In genomic region chr2:15334650-15335326, GRCh38 we compare ENCODE assay signal across 14 cellular contexts.
A peak's percentile ranks its signal among the peaks of the same experiment; 100 is the strongest.
DNase-seq lines count a peak whose midpoint lies in the region; ATAC-seq and TF ChIP-seq lines count a peak whose summit lies in the region.
"Had no signal": no experiment of that assay in that cellular context is flagged by ENCODE, and none has a peak within 500 bp of the region (broad histone marks: within the 10 kb centered on the region; RNA-seq: fewer than 3 reads in every experiment).

No MANE protein-coding gene starts in this region.

- peaks cover 2% of the 10 kb centered on the region; the same call in 1 of the 2 replicates for H3F3A ChIP-seq in Loucy (ENCODE audit: low read depth)

- H3K9me3 ChIP-seq in Loucy (ENCODE audit: insufficient read depth, low read depth, low read length): no peaks in the 10 kb centered on the region
- no peaks in the 10 kb centered on the region for H3K9me3 ChIP-seq in fibroblast of lung (ENCODE audit: control insufficient read depth, insufficient read depth, low read depth, low read length)
- H3K9me3 ChIP-seq: mucosa of descending colon had no signal

- ATAC-seq in effector memory CD8-positive, alpha-beta T cell (replicated peaks): no peak
- no peak for ATAC-seq in GM18861 (IDR thresholded peaks at IDR 0.05; ENCODE audit: unreplicated experiment)
- ATAC-seq: mucosa of descending colon had no signal

- H3K4me2 ChIP-seq in Loucy (ENCODE audit: low read depth, low read length, poor library complexity, severe bottlenecking): peak overlapping the region; percentile 43
- no peak overlapping the region for H3K4me2 ChIP-seq in fibroblast of lung (ENCODE audit: extremely low read depth, insufficient read depth, low read length)

- no peak overlapping the region for H3K9ac ChIP-seq in Loucy (ENCODE audit: low read depth, low read length, poor library complexity, severe bottlenecking)
- no peak overlapping the region for H3K9ac ChIP-seq in fibroblast of lung (ENCODE audit: insufficient read depth, low read length)

- H3K79me2 ChIP-seq in Loucy (ENCODE audit: insufficient read depth, low read length) (no peaks in the 10 kb centered on the region), fibroblast of lung (ENCODE audit: control insufficient read depth, insufficient read depth, low read length) (no peaks in the 10 kb centered on the region)

- no peak overlapping the region for H3K27ac ChIP-seq in fibroblast of lung (ENCODE audit: insufficient read depth, low read length)
- H3K27ac ChIP-seq: skin epidermis had no signal

- H3K36me3 Mint-ChIP-seq in effector memory CD8-positive, alpha-beta T cell (ENCODE audit: insufficient read depth): no peaks in the 10 kb centered on the region
- H3K36me3 Mint-ChIP-seq in activated naive CD8-positive, alpha-beta T cell treated with anti-CD3 and anti-CD28 coated beads for 36 hours: peaks cover 22% of the 10 kb centered on the region

- peaks cover 12 to 14% of the 10 kb centered on the region in 2 donors for H3K4me1 Mint-ChIP-seq in effector memory CD8-positive, alpha-beta T cell (ENCODE audit: low read depth in 2 of 2)
- H3K4me1 Mint-ChIP-seq in activated naive CD8-positive, alpha-beta T cell treated with anti-CD3 and anti-CD28 coated beads for 36 hours: peaks cover 3% of the 10 kb centered on the region

- in situ Hi-C loops in Caki2 (cut with HindIII; ENCODE audit: low pct_unique_long_range_greater_than_20kb, low sequenced_read_pairs): no loop called here

- H3K27me3 Mint-ChIP-seq in effector memory CD8-positive, alpha-beta T cell: no peaks in the 10 kb centered on the region
- no peaks in the 10 kb centered on the region for H3K27me3 Mint-ChIP-seq in activated naive CD8-positive, alpha-beta T cell treated with anti-CD3 and anti-CD28 coated beads for 36 hours
- H3K27me3 Mint-ChIP-seq: CD4-positive, alpha-beta T cell; central memory CD8-positive, alpha-beta T cell had no signal

- no peaks in the 10 kb centered on the region for H3K9me2 ChIP-seq in Loucy (replicated peaks; ENCODE audit: low read depth, low read length)

- H4K20me1 ChIP-seq in Loucy (ENCODE audit: insufficient read depth, low read length, poor library complexity, severe bottlenecking): peaks cover 10% of the 10 kb centered on the region
- no peaks in the 10 kb centered on the region for H4K20me1 ChIP-seq in fibroblast of lung (ENCODE audit: control insufficient read depth, extremely low read depth, insufficient read depth, low read length)

- DNase-seq in Caki2 (ENCODE audit: low read depth) (peak; percentile 15), NCI-H774 (lab: John Stamatoyannopoulos, UW) (peak; percentile 18), fibroblast of lung (ENCODE audit: low read depth in 2 of 2) (peak; percentile 41 to 84), iPS-NIHi7 (ENCODE audit: extremely low spot score) (no peak)
- DNase-seq in effector memory CD8-positive, alpha-beta T cell: no peak
- DNase-seq in activated naive CD8-positive, alpha-beta T cell treated with anti-CD3 and anti-CD28 coated beads for 36 hours: no peak
- DNase-seq: activated T-cell treated with anti-CD3 and anti-CD28 coated beads for 4 hours; CD4-positive, alpha-beta T cell; mucosa of descending colon; NCI-H2227 treated with DMSO at 0.1 percent for 48 hours had no signal

- H3K4me3 ChIP-seq in Loucy (ENCODE audit: low read length, poor library complexity, severe bottlenecking) (peak overlapping the region; percentile 8), fibroblast of lung (replicated peaks in 1 of 4; ENCODE audit: control extremely low read depth in 1 of 4, insufficient read depth in 1 of 4, low read depth in 3 of 4, low read length in 4 of 4) (no peak overlapping the region)
- H3K4me3 ChIP-seq: mucosa of descending colon, skin epidermis had no signal

- H3K9me3 Mint-ChIP-seq in effector memory CD8-positive, alpha-beta T cell: no peaks in the 10 kb centered on the region
- no peaks in the 10 kb centered on the region for H3K9me3 Mint-ChIP-seq in activated naive CD8-positive, alpha-beta T cell treated with anti-CD3 and anti-CD28 coated beads for 36 hours
- H3K9me3 Mint-ChIP-seq: CD4-positive, alpha-beta T cell; central memory CD8-positive, alpha-beta T cell had no signal

- H3K27me3 ChIP-seq in Loucy (ENCODE audit: insufficient read depth, low read length, poor library complexity, severe bottlenecking): no peaks in the 10 kb centered on the region
- no peaks in the 10 kb centered on the region for H3K27me3 ChIP-seq in fibroblast of lung (ENCODE audit: control insufficient read depth, insufficient read depth, low read length)

- no peak overlapping the region for H3K4me3 Mint-ChIP-seq in effector memory CD8-positive, alpha-beta T cell
- H3K4me3 Mint-ChIP-seq in activated naive CD8-positive, alpha-beta T cell treated with anti-CD3 and anti-CD28 coated beads for 36 hours: no peak overlapping the region
- H3K4me3 Mint-ChIP-seq: CD4-positive, alpha-beta T cell; central memory CD8-positive, alpha-beta T cell had no signal

- H3K4me1 ChIP-seq in Loucy (ENCODE audit: insufficient read depth, low read length, poor library complexity, severe bottlenecking) (peaks cover 27% of the 10 kb centered on the region), fibroblast of lung (ENCODE audit: control insufficient read depth, extremely low read depth, insufficient read depth, low read length) (no peaks in the 10 kb centered on the region)

- H3K36me3 ChIP-seq in Loucy (ENCODE audit: insufficient read depth, low read length) (peaks cover 22% of the 10 kb centered on the region; the same call in 1 of the 2 replicates), fibroblast of lung (ENCODE audit: control insufficient read depth, insufficient read depth, low read length) (peaks cover under 1% of the 10 kb centered on the region)

- TF ChIP-seq CTCF in Loucy (conservative IDR thresholded peaks at IDR 0.05; ENCODE audit: low read length) (no peak), fibroblast of lung (conservative IDR thresholded peaks at IDR 0.05 in 1 of 2, IDR thresholded peaks at IDR 0.05 in 1 of 2; ENCODE audit: low read depth in 1 of 2, low read length in 2 of 2) (no peak)

- no peak overlapping the region for H2AFZ ChIP-seq in Loucy (ENCODE audit: low read length)
- H2AFZ ChIP-seq in fibroblast of lung (ENCODE audit: low read length): no peak overlapping the region

- H3K27ac Mint-ChIP-seq in effector memory CD8-positive, alpha-beta T cell: no peak overlapping the region
- H3K27ac Mint-ChIP-seq in activated naive CD8-positive, alpha-beta T cell treated with anti-CD3 and anti-CD28 coated beads for 36 hours: no peak overlapping the region
- H3K27ac Mint-ChIP-seq: CD4-positive, alpha-beta T cell had no signal

Comparison
In these comparisons a context has a peak if more than half of its experiments do, and no peak if none do; other contexts are left out.
1. DNase-seq: peak in Caki2 (single experiment), NCI-H774 (single experiment) and fibroblast of lung (2 of 2); none in effector memory CD8-positive, alpha-beta T cell (0 of 3), iPS-NIHi7 (single experiment) and activated naive CD8-positive, alpha-beta T cell treated with anti-CD3 and anti-CD28 coated beads for 36 hours (single experiment).